Comparison of ENCODE assay signal across 29 cellular contexts in genomic region chr12:25395227-25395626, GRCh38.
DNase-seq lines count a peak whose midpoint lies in the region; ATAC-seq and TF ChIP-seq lines count a peak whose summit lies in the region.
"Had no signal": no experiment of that assay in that cellular context is flagged by ENCODE, and none has a peak within 500 bp of the region (broad histone marks: within the 10 kb centered on the region; RNA-seq: fewer than 3 reads in every experiment).

No MANE protein-coding gene starts in this region.

- H2AFZ ChIP-seq in osteoblast (ENCODE audit: low read length), result no peak overlapping the region

- H4K20me1 ChIP-seq in osteoblast (ENCODE audit: insufficient read depth, low read length), result no peaks in the 10 kb centered on the region
- H4K20me1 ChIP-seq: BLaER1; BLaER1 treated with 17β-estradiol and CSF1 and Interleukin-3, amounts not matched to agents 10 nM and 100 nM had no signal

- no peaks in the 10 kb centered on the region for H3K79me2 ChIP-seq in osteoblast (ENCODE audit: insufficient read depth, low read length)

- no peaks in the 10 kb centered on the region for H3K27me3 ChIP-seq in osteoblast (ENCODE audit: insufficient read depth, low read length)
- H3K27me3 ChIP-seq: BE2C; BLaER1; BLaER1 treated with 17β-estradiol and CSF1 and Interleukin-3, amounts not matched to agents 10 nM and 100 nM had no signal

- peak; percentile 67 for DNase-seq in osteoblast (ENCODE audit: insufficient read length, low spot score, missing footprints)
- DNase-seq in kidney tubule cell (ENCODE audit: low spot score), result no peak
- DNase-seq: 8988T; ACHN; AML-193; BE2C; C1 segment of cervical spinal cord; Caco-2; Calu3; CD4-positive, alpha-beta memory T cell; CD4-positive, alpha-beta T cell; CD4-positive, CD25-positive, alpha-beta regulatory T cell; CD8-positive, alpha-beta memory T cell; CD8-positive, alpha-beta T cell; COR-L47; DMS 273 treated with DMSO at 0.1 percent for 48 hours; DMS153; DMS53; DMS79; DMS79 treated with DMSO at 0.1 percent for 48 hours; DND-41; EL had no signal

- POLR2A ChIA-PET in HEK293 (lab: Yijun Ruan, JAX), result no interaction called here

- TF ChIP-seq CTCF in HEK293 (tag by site-specific recombination; IDR thresholded peaks at IDR 0.05), result no peak
- TF ChIP-seq CTCF in osteoblast (IDR thresholded peaks at IDR 0.05; ENCODE audit: extremely low read depth, low read depth, low read length), result no peak

- CTCF ChIA-PET in HEK293 (lab: Yijun Ruan, JAX), result no interaction called here

- no peak overlapping the region for H3K4me3 ChIP-seq in HEK293 (ENCODE audit: low read depth, low read length)
- no peak overlapping the region for H3K4me3 ChIP-seq in osteoblast (ENCODE audit: insufficient read depth, low read length)
- H3K4me3 ChIP-seq: A549; BLaER1; BLaER1 treated with 17β-estradiol and CSF1 and Interleukin-3, amounts not matched to agents 10 nM and 100 nM had no signal

- no peak overlapping the region for H3K4me2 ChIP-seq in osteoblast (ENCODE audit: insufficient read depth, low read length)
- H3K4me2 ChIP-seq: A549; BLaER1; BLaER1 treated with 17β-estradiol and CSF1 and Interleukin-3, amounts not matched to agents 10 nM and 100 nM had no signal

- no peaks in the 10 kb centered on the region for H3K9me3 ChIP-seq in HEK293 (ENCODE audit: control insufficient read depth, insufficient read depth, low read depth, low read length)
- no peaks in the 10 kb centered on the region for H3K9me3 ChIP-seq in osteoblast (ENCODE audit: low read depth, low read length)
- H3K9me3 ChIP-seq: A549, BE2C, Caco-2 had no signal

- H3K36me3 ChIP-seq in HEK293 (ENCODE audit: control insufficient read depth in 2 of 2, insufficient read depth in 1 of 2, low read length in 2 of 2) (no peaks in the 10 kb centered on the region), osteoblast (ENCODE audit: insufficient read depth, low read length) (no peaks in the 10 kb centered on the region)
- H3K36me3 ChIP-seq: BE2C; BLaER1; BLaER1 treated with 17β-estradiol and CSF1 and Interleukin-3, amounts not matched to agents 10 nM and 100 nM had no signal

- H3K4me1 ChIP-seq in HEK293 (ENCODE audit: control insufficient read depth, insufficient read depth, low read length) (no peaks in the 10 kb centered on the region), osteoblast (ENCODE audit: insufficient read depth, low read length) (no peaks in the 10 kb centered on the region)
- H3K4me1 ChIP-seq: A549, BE2C, BLaER1, Caco-2 had no signal

- ATAC-seq in esophagus mucosa, result no peak
- ATAC-seq: A549; CD8-positive, alpha-beta T cell had no signal

- H3K27ac ChIP-seq in HEK293 (ENCODE audit: extremely low read depth, low read depth, low read length) (no peak overlapping the region), osteoblast (ENCODE audit: low read depth, low read length) (no peak overlapping the region)
- H3K27ac ChIP-seq: 22Rv1; A549; BLaER1; BLaER1 treated with 17β-estradiol and CSF1 and Interleukin-3, amounts not matched to agents 10 nM and 100 nM; C4-2B had no signal

TF ChIP-seq in HEK293, 187 proteins besides CTCF, POLR2A, EP300 and RAD21:
- TF ChIP-seq REST (tag by site-specific recombination; IDR thresholded peaks at IDR 0.05), result no peak
- TF ChIP-seq ZNF157 (tag by site-specific recombination; IDR thresholded peaks at IDR 0.05), result no peak
- no peak for TF ChIP-seq ZNF391 (tag by site-specific recombination; IDR thresholded peaks at IDR 0.05; ENCODE audit: borderline replicate concordance, low read depth)
- peak; percentile 90 for TF ChIP-seq ZNF549 (tag by site-specific recombination; IDR thresholded peaks at IDR 0.05)
- TF ChIP-seq BCL11A (tag by site-specific recombination; IDR thresholded peaks at IDR 0.05; ENCODE audit: low read depth), result no peak
